In genomic region chr12:1171657-1172056, GRCh38 we compare ENCODE assay signal across 10 cellular contexts.
DNase-seq lines count a peak whose midpoint lies in the region; ATAC-seq, FAIRE-seq and TF ChIP-seq lines count a peak whose summit lies in the region.
"Had no signal": no experiment of that assay in that cellular context is flagged by ENCODE, and none has a peak within 500 bp of the region (broad histone marks: within the 10 kb centered on the region; RNA-seq: fewer than 3 reads in every experiment).

No MANE protein-coding gene starts in this region.

- no peak overlapping the region for H3K4me3 Mint-ChIP-seq in Calu3 (ENCODE audit: low read depth, unreplicated experiment)
- H3K4me3 Mint-ChIP-seq: activated T-cell treated with anti-CD3 and anti-CD28 coated beads, Interleukin-2, amount 50 U/mL, for 4 hours had no signal

- H3K4me1 Mint-ChIP-seq in Calu3 (ENCODE audit: low read depth, unreplicated experiment) = no peaks in the 10 kb centered on the region

- peaks cover 6% of the 10 kb centered on the region for H3K79me2 ChIP-seq in keratinocyte (ENCODE audit: control insufficient read depth, insufficient read depth, low read length)

- peak; percentile 98 for FAIRE-seq in keratinocyte (lab: Jason Lieb, UNC)

- no peaks in the 10 kb centered on the region for H3K27me3 Mint-ChIP-seq in Calu3 (ENCODE audit: unreplicated experiment)

- H3K9ac ChIP-seq in SK-N-MC (ENCODE audit: insufficient read length) (no peak overlapping the region), keratinocyte (ENCODE audit: control insufficient read depth, extremely low read depth, insufficient read depth, low read length) (no peak overlapping the region)

- no peaks in the 10 kb centered on the region for H3K9me3 Mint-ChIP-seq in Calu3 (ENCODE audit: low read depth, unreplicated experiment)
- H3K9me3 Mint-ChIP-seq: activated T-cell treated with anti-CD3 and anti-CD28 coated beads, Interleukin-2, amount 50 U/mL, for 4 hours had no signal

- no peaks in the 10 kb centered on the region for H4K20me1 ChIP-seq in keratinocyte (ENCODE audit: control insufficient read depth, extremely low read depth, insufficient read depth, low read length)

- H3K36me3 ChIP-seq in SK-N-MC (ENCODE audit: insufficient read depth, low read length) (no peaks in the 10 kb centered on the region), keratinocyte (ENCODE audit: control insufficient read depth in 2 of 2, extremely low read depth in 1 of 2, insufficient read depth in 2 of 2, low read length in 2 of 2) (peaks cover 0 to 5% of the 10 kb centered on the region in 2 experiments)

- no peak for ATAC-seq in GM18858 (IDR thresholded peaks at IDR 0.05; ENCODE audit: unreplicated experiment)
- no peak for ATAC-seq in HG03469 (IDR thresholded peaks at IDR 0.05; ENCODE audit: unreplicated experiment)
- ATAC-seq: activated T-cell treated with anti-CD3 and anti-CD28 coated beads, Interleukin-2, amount 50 U/mL, for 4 hours had no signal

- H3K4me1 ChIP-seq in keratinocyte (ENCODE audit: control insufficient read depth, extremely low read depth, insufficient read depth, low read length) = peaks cover 7% of the 10 kb centered on the region

- no TSS peak for BruUV-seq in Calu3 (replicated peaks; lab: Mats Ljungman, UMichigan)

- TF ChIP-seq CTCF in Calu3 (IDR thresholded peaks at IDR 0.05; ENCODE audit: unreplicated experiment) (no peak), keratinocyte (optimal IDR thresholded peaks at IDR 0.05 in 1 of 3, IDR thresholded peaks at IDR 0.05 in 1 of 3, conservative IDR thresholded peaks at IDR 0.05 in 1 of 3; ENCODE audit: extremely low read depth in 1 of 3, insufficient read depth in 2 of 3, low read length in 3 of 3) (no peak)

- no peaks in the 10 kb centered on the region for H3K27me3 ChIP-seq in keratinocyte (ENCODE audit: control insufficient read depth, extremely low read depth, insufficient read depth, low read length)

- H3K4me3 ChIP-seq in SK-N-MC (no peak overlapping the region), keratinocyte (ENCODE audit: control insufficient read depth in 2 of 3, extremely low read depth in 1 of 3, insufficient read depth in 2 of 3, low read depth in 1 of 3, low read length in 3 of 3) (no peak overlapping the region)

- peak; percentile 2 for DNase-seq in Calu3
- peak; percentile 73 for DNase-seq in NCI-H1417 treated with DMSO at 0.1 percent for 48 hours (lab: John Stamatoyannopoulos, UW)
- DNase-seq in SK-N-MC (ENCODE audit: low read depth, low spot score) = no peak
- no peak for DNase-seq in keratinocyte (ENCODE audit: low read depth, low spot score)
- DNase-seq in AML-193 (lab: John Stamatoyannopoulos, UW) = no peak
- no peak for DNase-seq in stimulated activated CD4-positive, alpha-beta T cell treated with anti-CD3 and anti-CD28 coated beads, Interleukin-12 subunit alpha, Interleukin-12 subunit beta, amount 100 ng/mL, for 4 hours
- DNase-seq: activated T-cell treated with anti-CD3 and anti-CD28 coated beads, Interleukin-2, amount 50 U/mL, for 4 hours; stimulated activated naive CD4-positive, alpha-beta T cell treated with Interleukin-2 at 50 U/mL for 16 hours had no signal

- H3K27ac ChIP-seq in SK-N-MC = peak overlapping the region; percentile 12; the same call in 1 of the 2 replicates
- peak overlapping the region; percentile 27 for H3K27ac ChIP-seq in keratinocyte (ENCODE audit: control insufficient read depth, insufficient read depth, low read length)

- H3K36me3 Mint-ChIP-seq in Calu3 (ENCODE audit: insufficient read depth, unreplicated experiment) = peaks cover 4% of the 10 kb centered on the region

- CTCF ChIA-PET in Calu3 (lab: Charles Lee) = interaction anchor here (1.5 to 1.7 kb wide), 2 partner anchors 16 to 42 kb away, joined by 3 to 6 read pairs; no protein-coding TSS in a partner anchor

- no peaks in the 10 kb centered on the region for H3K9me3 ChIP-seq in SK-N-MC (ENCODE audit: low read depth, low read length)
- H3K9me3 ChIP-seq in keratinocyte (ENCODE audit: control insufficient read depth, low read depth, low read length) = no peaks in the 10 kb centered on the region

- intact Hi-C loops in Calu3 (cut with micrococcal nuclease; ENCODE audit: unreplicated experiment) = no loop called here

- dilution Hi-C loops in keratinocyte (cut with MboI; ENCODE audit: extremely low pct_ligation_motif_present, low sequenced_read_pairs) = no loop called here

- H3K27ac Mint-ChIP-seq in Calu3 (ENCODE audit: unreplicated experiment) = no peak overlapping the region

- no peaks in the 10 kb centered on the region for H3K9me1 ChIP-seq in keratinocyte (ENCODE audit: control insufficient read depth, extremely low read depth, insufficient read depth, low read length)

- H2AFZ ChIP-seq in keratinocyte (ENCODE audit: control insufficient read depth, low read length) = no peak overlapping the region

- no peak overlapping the region for H3K4me2 ChIP-seq in keratinocyte (ENCODE audit: control insufficient read depth, extremely low read depth, insufficient read depth, low read depth, low read length)

Comparison
In these comparisons a context has a peak if more than half of its experiments do, and no peak if none do; other contexts are left out.
1. DNase-seq: peak in Calu3 (single experiment) and NCI-H1417 treated with DMSO at 0.1 percent for 48 hours (single experiment); none in SK-N-MC (single experiment), keratinocyte (single experiment), AML-193 (0 of 2) and stimulated activated CD4-positive, alpha-beta T cell treated with anti-CD3 and anti-CD28 coated beads, Interleukin-12 subunit alpha, Interleukin-12 subunit beta, amount 100 ng/mL, for 4 hours (single experiment).